ENCODE assay signal across 1 cellular context in genomic region chr17:57549468-57549867, GRCh38.
TF ChIP-seq lines count a peak whose summit lies in the region.

No MANE protein-coding gene starts in this region.

TF ChIP-seq in K562, 482 proteins besides CTCF, POLR2A, EP300 and RAD21 (continued from another document):
- TF ChIP-seq ZNF395 (CRISPR knock-in tag; IDR thresholded peaks at IDR 0.05) (no peak), BCOR (IDR thresholded peaks at IDR 0.05) (peak; percentile 86)
